In the genomic region with DNA sequence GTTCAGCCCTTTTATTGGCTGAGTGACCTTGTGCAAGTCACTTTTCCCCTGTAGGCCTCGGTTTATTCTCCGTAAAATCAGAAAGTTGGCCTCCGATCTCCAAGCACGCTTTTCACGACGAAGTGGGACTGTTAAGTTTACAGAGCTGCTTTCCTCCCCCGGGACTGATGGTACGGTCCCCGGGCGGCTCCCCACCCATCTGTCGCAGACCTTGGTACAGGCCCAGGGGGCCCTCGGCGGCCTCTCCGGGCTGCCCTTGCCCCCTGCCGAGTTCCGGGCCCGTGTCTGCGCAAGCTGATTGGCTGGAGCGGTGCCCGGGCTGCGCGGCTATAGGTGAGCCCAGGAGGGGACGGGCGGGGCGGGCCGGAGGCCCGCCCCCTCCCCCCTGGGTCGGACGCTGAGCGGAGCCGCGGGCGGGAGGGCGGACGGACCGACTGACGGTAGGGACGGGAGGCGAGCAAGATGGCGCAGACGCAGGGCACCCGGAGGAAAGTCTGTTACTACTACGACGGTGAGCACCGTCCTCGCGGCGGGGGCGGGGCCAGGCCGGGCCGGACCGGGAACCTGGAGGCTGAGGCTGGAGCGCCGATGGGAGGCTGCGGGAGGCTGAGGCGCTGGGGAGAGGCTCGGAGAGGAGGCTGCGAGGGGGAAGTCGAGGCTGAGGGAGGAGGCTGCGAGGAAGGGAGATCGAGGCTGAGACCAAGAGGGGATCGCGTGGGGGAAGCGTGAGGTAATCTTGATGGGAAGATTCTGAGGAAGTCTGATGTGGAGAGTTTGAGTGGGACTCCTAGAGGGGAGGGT, we compare ENCODE assay signal across 1 cellular context.
TF ChIP-seq lines count a peak whose summit lies in the region.

A gene (plus strand): TSS at position 376 of the 801 bp plus-strand sequence. CDS start 87 bp downstream, at position 463.

TF ChIP-seq in H1, 55 proteins besides CTCF, POLR2A, EP300 and RAD21 (continues in another document):
- TF ChIP-seq EZH2 (IDR thresholded peaks at IDR 0.05; ENCODE audit: low read depth, low read length, severe bottlenecking) (no peak), SP4 (IDR thresholded peaks at IDR 0.05; ENCODE audit: low read length) (peak; percentile 74), CHD1 (IDR thresholded peaks at IDR 0.05; ENCODE audit: low read depth, low read length) (no peak; the same call in 1 of the 2 replicates), ZNF274 (IDR thresholded peaks at IDR 0.05; ENCODE audit: borderline replicate concordance, extremely low read depth, low read length) (no peak), KDM1A (IDR thresholded peaks at IDR 0.05; ENCODE audit: borderline replicate concordance, low read length) (peak; percentile 93), POU5F1 (IDR thresholded peaks at IDR 0.05; ENCODE audit: low read depth, low read length) (no peak), SP1 (IDR thresholded peaks at IDR 0.05; ENCODE audit: low read depth, low read length) (0 out of 2 replicates have a peak, but pooled peaks have one; percentile 32), CHD2 (IDR thresholded peaks at IDR 0.05; ENCODE audit: low read length) (peak; percentile 12; the same call in 1 of the 2 replicates), JUND (IDR thresholded peaks at IDR 0.05; ENCODE audit: low read length) (peak; percentile 44; the same call in 1 of the 2 replicates), SP2 (IDR thresholded peaks at IDR 0.05; ENCODE audit: low read length) (no peak; the same call in 1 of the 2 replicates), CTBP2 (IDR thresholded peaks at IDR 0.05; ENCODE audit: borderline replicate concordance, insufficient read depth, insufficient read length, low read length) (no peak), MAFK (IDR thresholded peaks at IDR 0.05; ENCODE audit: low read depth, low read length) (no peak), NANOG (IDR thresholded peaks at IDR 0.05; ENCODE audit: insufficient read depth, low read depth, low read length, poor library complexity, severe bottlenecking) (peak; percentile 11), BACH1 (IDR thresholded peaks at IDR 0.05; ENCODE audit: low read length) (0 out of 2 replicates have a peak, but pooled peaks have one; percentile 9), SIRT6 (IDR thresholded peaks at IDR 0.05; ENCODE audit: low read length) (no peak), RNF2 (IDR thresholded peaks at IDR 0.05; ENCODE audit: borderline replicate concordance, low read depth, low read length, missing control alignments, poor library complexity, severe bottlenecking) (no peak), BCL11A (IDR thresholded peaks at IDR 0.05; ENCODE audit: low read depth in 2 of 2, low read length in 2 of 2) (no peak), TEAD4 (IDR thresholded peaks at IDR 0.05; ENCODE audit: low read depth, low read length) (no peak), GTF2F1 (IDR thresholded peaks at IDR 0.05; ENCODE audit: borderline replicate concordance, low read depth, low read length) (no peak), EGR1 (IDR thresholded peaks at IDR 0.05; ENCODE audit: borderline replicate concordance, low read depth, low read length) (0 out of 2 replicates have a peak, but pooled peaks have one; percentile 14), CEBPB (IDR thresholded peaks at IDR 0.05; ENCODE audit: low read depth, low read length) (no peak), SUZ12 (IDR thresholded peaks at IDR 0.05; ENCODE audit: low read length) (no peak), HDAC6 (IDR thresholded peaks at IDR 0.05; ENCODE audit: low read depth, low read length) (no peak), TCF12 (IDR thresholded peaks at IDR 0.05; ENCODE audit: low read depth, low read length) (no peak), TBP (IDR thresholded peaks at IDR 0.05; ENCODE audit: low read depth, low read length) (no peak; the same call in 1 of the 2 replicates), PHF8 (conservative IDR thresholded peaks at IDR 0.05; ENCODE audit: low read depth, low read length) (peak; percentile 84), POLR2AphosphoS5 (IDR thresholded peaks at IDR 0.05; ENCODE audit: low read depth, low read length) (peak; percentile 47; the same call in 1 of the 2 replicates), JUN (IDR thresholded peaks at IDR 0.05; ENCODE audit: low read depth, low read length) (no peak), HDAC2 (IDR thresholded peaks at IDR 0.05; ENCODE audit: borderline replicate concordance in 1 of 2, low read depth in 2 of 2, low read length in 2 of 2) (peak in 1 of 2 experiments; percentile 86; a peak in 1 of 4 replicates), CBX5 (IDR thresholded peaks at IDR 0.05; ENCODE audit: low read depth, low read length) (no peak), RXRA (IDR thresholded peaks at IDR 0.05; ENCODE audit: insufficient read depth, low read depth, low read length) (no peak), NRF1 (IDR thresholded peaks at IDR 0.05; ENCODE audit: low read depth, low read length) (no peak), RFX5 (IDR thresholded peaks at IDR 0.05; ENCODE audit: borderline replicate concordance, low read depth, low read length) (no peak), BRCA1 (IDR thresholded peaks at IDR 0.05; ENCODE audit: low read depth, low read length) (no peak), CBX8 (IDR thresholded peaks at IDR 0.05; ENCODE audit: borderline replicate concordance, low read depth, low read length) (no peak), YY1 (IDR thresholded peaks at IDR 0.05; ENCODE audit: low read depth, low read length) (peak; percentile 79), RBBP5 (IDR thresholded peaks at IDR 0.05; ENCODE audit: borderline replicate concordance, low read depth, low read length) (peak; percentile 91; the same call in 1 of the 2 replicates), SIN3A (conservative IDR thresholded peaks at IDR 0.05 in 1 of 2, IDR thresholded peaks at IDR 0.05 in 1 of 2; ENCODE audit: low read depth in 1 of 2, low read length in 2 of 2) (no peak), KDM4A (IDR thresholded peaks at IDR 0.05; ENCODE audit: low read depth, low read length, severe bottlenecking) (peak; percentile 98), TAF1 (IDR thresholded peaks at IDR 0.05; ENCODE audit: low read depth, low read length) (peak; percentile 49), SAP30 (IDR thresholded peaks at IDR 0.05; ENCODE audit: insufficient read depth, insufficient replicate concordance, low read length) (no peak), ASH2L (IDR thresholded peaks at IDR 0.05; ENCODE audit: low read length) (peak; percentile 75), FOSL1 (IDR thresholded peaks at IDR 0.05; ENCODE audit: insufficient read depth, low read depth, low read length) (no peak), CREB1 (IDR thresholded peaks at IDR 0.05) (no peak; the same call in none of the 2 replicates), KDM5A (IDR thresholded peaks at IDR 0.05; ENCODE audit: low read length) (peak; percentile 51; the same call in 1 of the 2 replicates), SRF (IDR thresholded peaks at IDR 0.05; ENCODE audit: low read depth, low read length) (no peak), TAF7 (optimal IDR thresholded peaks at IDR 0.05; ENCODE audit: borderline replicate concordance, low read depth, low read length) (peak; percentile 62)
- TF ChIP-seq, protein P1, sequence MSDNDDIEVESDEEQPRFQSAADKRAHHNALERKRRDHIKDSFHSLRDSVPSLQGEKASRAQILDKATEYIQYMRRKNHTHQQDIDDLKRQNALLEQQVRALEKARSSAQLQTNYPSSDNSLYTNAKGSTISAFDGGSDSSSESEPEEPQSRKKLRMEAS (IDR thresholded peaks at IDR 0.05): 0 out of 2 replicates have a peak, but pooled peaks have one; percentile 20
- TF ChIP-seq, protein P2, sequence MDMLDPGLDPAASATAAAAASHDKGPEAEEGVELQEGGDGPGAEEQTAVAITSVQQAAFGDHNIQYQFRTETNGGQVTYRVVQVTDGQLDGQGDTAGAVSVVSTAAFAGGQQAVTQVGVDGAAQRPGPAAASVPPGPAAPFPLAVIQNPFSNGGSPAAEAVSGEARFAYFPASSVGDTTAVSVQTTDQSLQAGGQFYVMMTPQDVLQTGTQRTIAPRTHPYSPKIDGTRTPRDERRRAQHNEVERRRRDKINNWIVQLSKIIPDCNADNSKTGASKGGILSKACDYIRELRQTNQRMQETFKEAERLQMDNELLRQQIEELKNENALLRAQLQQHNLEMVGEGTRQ (IDR thresholded peaks at IDR 0.05; ENCODE audit: low read length): no peak
- TF ChIP-seq, protein P3, sequence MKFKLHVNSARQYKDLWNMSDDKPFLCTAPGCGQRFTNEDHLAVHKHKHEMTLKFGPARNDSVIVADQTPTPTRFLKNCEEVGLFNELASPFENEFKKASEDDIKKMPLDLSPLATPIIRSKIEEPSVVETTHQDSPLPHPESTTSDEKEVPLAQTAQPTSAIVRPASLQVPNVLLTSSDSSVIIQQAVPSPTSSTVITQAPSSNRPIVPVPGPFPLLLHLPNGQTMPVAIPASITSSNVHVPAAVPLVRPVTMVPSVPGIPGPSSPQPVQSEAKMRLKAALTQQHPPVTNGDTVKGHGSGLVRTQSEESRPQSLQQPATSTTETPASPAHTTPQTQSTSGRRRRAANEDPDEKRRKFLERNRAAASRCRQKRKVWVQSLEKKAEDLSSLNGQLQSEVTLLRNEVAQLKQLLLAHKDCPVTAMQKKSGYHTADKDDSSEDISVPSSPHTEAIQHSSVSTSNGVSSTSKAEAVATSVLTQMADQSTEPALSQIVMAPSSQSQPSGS (IDR thresholded peaks at IDR 0.05; ENCODE audit: low read length): no peak
- TF ChIP-seq, protein P4, sequence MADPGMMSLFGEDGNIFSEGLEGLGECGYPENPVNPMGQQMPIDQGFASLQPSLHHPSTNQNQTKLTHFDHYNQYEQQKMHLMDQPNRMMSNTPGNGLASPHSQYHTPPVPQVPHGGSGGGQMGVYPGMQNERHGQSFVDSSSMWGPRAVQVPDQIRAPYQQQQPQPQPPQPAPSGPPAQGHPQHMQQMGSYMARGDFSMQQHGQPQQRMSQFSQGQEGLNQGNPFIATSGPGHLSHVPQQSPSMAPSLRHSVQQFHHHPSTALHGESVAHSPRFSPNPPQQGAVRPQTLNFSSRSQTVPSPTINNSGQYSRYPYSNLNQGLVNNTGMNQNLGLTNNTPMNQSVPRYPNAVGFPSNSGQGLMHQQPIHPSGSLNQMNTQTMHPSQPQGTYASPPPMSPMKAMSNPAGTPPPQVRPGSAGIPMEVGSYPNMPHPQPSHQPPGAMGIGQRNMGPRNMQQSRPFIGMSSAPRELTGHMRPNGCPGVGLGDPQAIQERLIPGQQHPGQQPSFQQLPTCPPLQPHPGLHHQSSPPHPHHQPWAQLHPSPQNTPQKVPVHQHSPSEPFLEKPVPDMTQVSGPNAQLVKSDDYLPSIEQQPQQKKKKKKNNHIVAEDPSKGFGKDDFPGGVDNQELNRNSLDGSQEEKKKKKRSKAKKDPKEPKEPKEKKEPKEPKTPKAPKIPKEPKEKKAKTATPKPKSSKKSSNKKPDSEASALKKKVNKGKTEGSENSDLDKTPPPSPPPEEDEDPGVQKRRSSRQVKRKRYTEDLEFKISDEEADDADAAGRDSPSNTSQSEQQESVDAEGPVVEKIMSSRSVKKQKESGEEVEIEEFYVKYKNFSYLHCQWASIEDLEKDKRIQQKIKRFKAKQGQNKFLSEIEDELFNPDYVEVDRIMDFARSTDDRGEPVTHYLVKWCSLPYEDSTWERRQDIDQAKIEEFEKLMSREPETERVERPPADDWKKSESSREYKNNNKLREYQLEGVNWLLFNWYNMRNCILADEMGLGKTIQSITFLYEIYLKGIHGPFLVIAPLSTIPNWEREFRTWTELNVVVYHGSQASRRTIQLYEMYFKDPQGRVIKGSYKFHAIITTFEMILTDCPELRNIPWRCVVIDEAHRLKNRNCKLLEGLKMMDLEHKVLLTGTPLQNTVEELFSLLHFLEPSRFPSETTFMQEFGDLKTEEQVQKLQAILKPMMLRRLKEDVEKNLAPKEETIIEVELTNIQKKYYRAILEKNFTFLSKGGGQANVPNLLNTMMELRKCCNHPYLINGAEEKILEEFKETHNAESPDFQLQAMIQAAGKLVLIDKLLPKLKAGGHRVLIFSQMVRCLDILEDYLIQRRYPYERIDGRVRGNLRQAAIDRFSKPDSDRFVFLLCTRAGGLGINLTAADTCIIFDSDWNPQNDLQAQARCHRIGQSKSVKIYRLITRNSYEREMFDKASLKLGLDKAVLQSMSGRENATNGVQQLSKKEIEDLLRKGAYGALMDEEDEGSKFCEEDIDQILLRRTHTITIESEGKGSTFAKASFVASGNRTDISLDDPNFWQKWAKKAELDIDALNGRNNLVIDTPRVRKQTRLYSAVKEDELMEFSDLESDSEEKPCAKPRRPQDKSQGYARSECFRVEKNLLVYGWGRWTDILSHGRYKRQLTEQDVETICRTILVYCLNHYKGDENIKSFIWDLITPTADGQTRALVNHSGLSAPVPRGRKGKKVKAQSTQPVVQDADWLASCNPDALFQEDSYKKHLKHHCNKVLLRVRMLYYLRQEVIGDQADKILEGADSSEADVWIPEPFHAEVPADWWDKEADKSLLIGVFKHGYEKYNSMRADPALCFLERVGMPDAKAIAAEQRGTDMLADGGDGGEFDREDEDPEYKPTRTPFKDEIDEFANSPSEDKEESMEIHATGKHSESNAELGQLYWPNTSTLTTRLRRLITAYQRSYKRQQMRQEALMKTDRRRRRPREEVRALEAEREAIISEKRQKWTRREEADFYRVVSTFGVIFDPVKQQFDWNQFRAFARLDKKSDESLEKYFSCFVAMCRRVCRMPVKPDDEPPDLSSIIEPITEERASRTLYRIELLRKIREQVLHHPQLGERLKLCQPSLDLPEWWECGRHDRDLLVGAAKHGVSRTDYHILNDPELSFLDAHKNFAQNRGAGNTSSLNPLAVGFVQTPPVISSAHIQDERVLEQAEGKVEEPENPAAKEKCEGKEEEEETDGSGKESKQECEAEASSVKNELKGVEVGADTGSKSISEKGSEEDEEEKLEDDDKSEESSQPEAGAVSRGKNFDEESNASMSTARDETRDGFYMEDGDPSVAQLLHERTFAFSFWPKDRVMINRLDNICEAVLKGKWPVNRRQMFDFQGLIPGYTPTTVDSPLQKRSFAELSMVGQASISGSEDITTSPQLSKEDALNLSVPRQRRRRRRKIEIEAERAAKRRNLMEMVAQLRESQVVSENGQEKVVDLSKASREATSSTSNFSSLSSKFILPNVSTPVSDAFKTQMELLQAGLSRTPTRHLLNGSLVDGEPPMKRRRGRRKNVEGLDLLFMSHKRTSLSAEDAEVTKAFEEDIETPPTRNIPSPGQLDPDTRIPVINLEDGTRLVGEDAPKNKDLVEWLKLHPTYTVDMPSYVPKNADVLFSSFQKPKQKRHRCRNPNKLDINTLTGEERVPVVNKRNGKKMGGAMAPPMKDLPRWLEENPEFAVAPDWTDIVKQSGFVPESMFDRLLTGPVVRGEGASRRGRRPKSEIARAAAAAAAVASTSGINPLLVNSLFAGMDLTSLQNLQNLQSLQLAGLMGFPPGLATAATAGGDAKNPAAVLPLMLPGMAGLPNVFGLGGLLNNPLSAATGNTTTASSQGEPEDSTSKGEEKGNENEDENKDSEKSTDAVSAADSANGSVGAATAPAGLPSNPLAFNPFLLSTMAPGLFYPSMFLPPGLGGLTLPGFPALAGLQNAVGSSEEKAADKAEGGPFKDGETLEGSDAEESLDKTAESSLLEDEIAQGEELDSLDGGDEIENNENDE (IDR thresholded peaks at IDR 0.05; ENCODE audit: insufficient replicate concordance, low read length): no peak
- TF ChIP-seq, protein P5, sequence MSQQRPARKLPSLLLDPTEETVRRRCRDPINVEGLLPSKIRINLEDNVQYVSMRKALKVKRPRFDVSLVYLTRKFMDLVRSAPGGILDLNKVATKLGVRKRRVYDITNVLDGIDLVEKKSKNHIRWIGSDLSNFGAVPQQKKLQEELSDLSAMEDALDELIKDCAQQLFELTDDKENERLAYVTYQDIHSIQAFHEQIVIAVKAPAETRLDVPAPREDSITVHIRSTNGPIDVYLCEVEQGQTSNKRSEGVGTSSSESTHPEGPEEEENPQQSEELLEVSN (IDR thresholded peaks at IDR 0.05): 0 out of 2 replicates have a peak, but pooled peaks have one; percentile 15
- TF ChIP-seq, protein P6, sequence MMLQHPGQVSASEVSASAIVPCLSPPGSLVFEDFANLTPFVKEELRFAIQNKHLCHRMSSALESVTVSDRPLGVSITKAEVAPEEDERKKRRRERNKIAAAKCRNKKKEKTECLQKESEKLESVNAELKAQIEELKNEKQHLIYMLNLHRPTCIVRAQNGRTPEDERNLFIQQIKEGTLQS (IDR thresholded peaks at IDR 0.05; ENCODE audit: insufficient read depth, low read depth, low read length): no peak
